ENCODE assay signal across 13 cellular contexts in genomic region chr6:163741743-163742363, GRCh38.
"Had no signal": no experiment of that assay in that cellular context is flagged by ENCODE, and none has a peak within 500 bp of the region (broad histone marks: within the 10 kb centered on the region; RNA-seq: fewer than 3 reads in every experiment).

No MANE protein-coding gene starts in this region.

- H3K79me2 ChIP-seq: hepatocyte had no signal

- H3K27ac ChIP-seq: breast epithelium, hepatocyte, uterus, WERI-Rb-1 had no signal

- H3K4me1 ChIP-seq: breast epithelium, uterus had no signal

- H2AFZ ChIP-seq: hepatocyte had no signal

- ATAC-seq: activated CD8-positive, alpha-beta T cell treated with anti-CD3 and anti-CD28 coated beads for 36 hours; activated T-cell treated with anti-CD3 and anti-CD28 coated beads, Interleukin-2, amount 50 U/mL, for 72 hours had no signal

- H3K27me3 ChIP-seq: breast epithelium, hepatocyte, uterus had no signal

- DNase-seq: activated CD4-positive, alpha-beta T cell treated with anti-CD3 and anti-CD28 coated beads for 4 hours; activated CD8-positive, alpha-beta memory T cell treated with anti-CD3 and anti-CD28 coated beads, Interleukin-2, amount 50 U/mL, for 4 hours; activated CD8-positive, alpha-beta T cell treated with anti-CD3 and anti-CD28 coated beads for 36 hours; activated T-cell treated with anti-CD3 and anti-CD28 coated beads, Interleukin-2, amount 50 U/mL, for 72 hours; aorta; endodermal cell; kidney glomerular epithelial cell; nephron progenitor cell; stimulated activated CD4-positive, alpha-beta T cell treated with anti-CD3 and anti-CD28 coated beads, Interleukin-4, amount 100 ng/mL, for 4 hours; uterus; WERI-Rb-1 had no signal

- H3K4me3 ChIP-seq: breast epithelium, hepatocyte, uterus had no signal

- H3K9me3 ChIP-seq: breast epithelium, uterus had no signal

- H3K4me2 ChIP-seq: hepatocyte had no signal

- H3K36me3 ChIP-seq: breast epithelium, uterus, WERI-Rb-1 had no signal
